ENCODE assay signal across 29 cellular contexts in the genomic region with DNA sequence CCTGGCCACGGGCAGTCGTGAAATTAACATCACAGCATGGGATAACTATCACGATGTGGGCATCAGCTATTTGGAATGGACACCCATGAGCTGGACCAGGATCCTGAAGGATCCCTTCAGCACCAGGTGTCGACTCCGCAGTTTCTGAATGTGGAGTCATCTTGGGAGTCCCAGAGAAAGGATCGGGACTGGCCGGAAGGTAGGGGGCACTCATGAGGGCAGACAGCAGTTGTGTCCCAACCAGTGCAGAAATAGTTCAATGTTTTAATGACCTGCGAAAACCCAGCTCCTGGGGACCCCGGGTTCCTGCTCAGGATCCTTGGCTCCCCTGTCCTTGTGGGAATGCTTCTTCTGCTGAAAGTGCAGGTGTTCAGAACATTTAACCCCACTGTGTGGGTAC.
"Had no signal": no experiment of that assay in that cellular context is flagged by ENCODE, and none has a peak within 500 bp of the region (broad histone marks: within the 10 kb centered on the region; RNA-seq: fewer than 3 reads in every experiment).

No MANE protein-coding gene starts in this region.

- H3K9me3 Mint-ChIP-seq: mesothelial cell of epicardium; nephron; neural progenitor cell; stimulated activated naive CD8-positive, alpha-beta T cell treated with anti-CD3 and anti-CD28 coated beads, Interleukin-15, amount 100 ng/mL, for 72 hours had no signal

- H3K79me2 ChIP-seq: parathyroid adenoma had no signal

- H3K4me3 Mint-ChIP-seq: effector memory CD8-positive, alpha-beta T cell; memory B cell; mesothelial cell of epicardium; naive B cell; nephron; neural progenitor cell; stimulated activated naive CD8-positive, alpha-beta T cell treated with anti-CD3 and anti-CD28 coated beads, Interleukin-15, amount 100 ng/mL, for 72 hours had no signal

- H3K27me3 ChIP-seq: gastrocnemius medialis, neural progenitor cell, suprapubic skin, transverse colon, upper lobe of right lung, uterus had no signal

- H3K27me3 Mint-ChIP-seq: memory B cell; stimulated activated naive CD8-positive, alpha-beta T cell treated with anti-CD3 and anti-CD28 coated beads, Interleukin-15, amount 100 ng/mL, for 72 hours had no signal

- H3K9ac ChIP-seq: neural progenitor cell, parathyroid adenoma had no signal

- H3K4me2 ChIP-seq: neural progenitor cell, smooth muscle cell had no signal

- FAIRE-seq: kidney had no signal

- H3K4me3 ChIP-seq: gastrocnemius medialis, lung, mucosa of descending colon, neural progenitor cell, smooth muscle cell, suprapubic skin, transverse colon, upper lobe of right lung, uterus had no signal

- DNase-seq: cortex of kidney; effector memory CD8-positive, alpha-beta T cell; foreskin fibroblast; gastrocnemius medialis; hypothalamus; kidney; mucosa of descending colon; naive B cell; stimulated activated CD4-positive, alpha-beta T cell treated with anti-CD3 and anti-CD28 coated beads, Interleukin-12 subunit alpha, Interleukin-12 subunit beta, amount 100 ng/mL, for 4 hours; stimulated activated CD4-positive, alpha-beta T cell treated with anti-CD3 and anti-CD28 coated beads, Interleukin-1b, Interleukin-23, amount 100 ng/mL, for 48 hours; stimulated activated CD4-positive, alpha-beta T cell treated with anti-CD3 and anti-CD28 coated beads, Interleukin-4, amount 100 ng/mL, for 1 hour; stimulated activated CD8-positive, alpha-beta memory T cell treated with anti-CD3 and anti-CD28 coated beads, Interleukin-4, amount 100 ng/mL, for 48 hours; stimulated activated naive CD4-positive, alpha-beta T cell; stimulated activated naive CD8-positive, alpha-beta T cell treated with anti-CD3 and anti-CD28 coated beads, Interleukin-15, amount 100 ng/mL, for 72 hours; transverse colon; upper lobe of right lung; uterus had no signal

- ATAC-seq: effector memory CD8-positive, alpha-beta T cell; esophagus mucosa; gastrocnemius medialis; left lobe of liver; mucosa of descending colon; sciatic nerve; stimulated activated naive CD8-positive, alpha-beta T cell treated with anti-CD3 and anti-CD28 coated beads, Interleukin-15, amount 100 ng/mL, for 72 hours; upper lobe of right lung had no signal

- H3K36me3 Mint-ChIP-seq: memory B cell, mesothelial cell of epicardium, naive B cell, neural progenitor cell had no signal

- H3K27ac ChIP-seq: gastrocnemius medialis, neural progenitor cell, parathyroid adenoma, suprapubic skin, transverse colon, upper lobe of right lung, uterus had no signal

- H3K4me1 Mint-ChIP-seq: memory B cell; mesothelial cell of epicardium; naive B cell; nephron; stimulated activated naive CD8-positive, alpha-beta T cell treated with anti-CD3 and anti-CD28 coated beads, Interleukin-15, amount 100 ng/mL, for 72 hours had no signal

- H3K27ac Mint-ChIP-seq: effector memory CD8-positive, alpha-beta T cell; memory B cell; mesothelial cell of epicardium; naive B cell; nephron; neural progenitor cell; progenitor cell of endocrine pancreas; stimulated activated naive CD8-positive, alpha-beta T cell treated with anti-CD3 and anti-CD28 coated beads, Interleukin-15, amount 100 ng/mL, for 72 hours had no signal

- H3K9me3 ChIP-seq: gastrocnemius medialis, mucosa of descending colon, suprapubic skin, transverse colon, upper lobe of right lung, uterus had no signal

- H3K4me1 ChIP-seq: gastrocnemius medialis, neural progenitor cell, suprapubic skin, transverse colon, upper lobe of right lung, uterus had no signal

- H3K36me3 ChIP-seq: gastrocnemius medialis, neural progenitor cell, suprapubic skin, transverse colon, upper lobe of right lung, uterus had no signal
